In the genomic region with DNA sequence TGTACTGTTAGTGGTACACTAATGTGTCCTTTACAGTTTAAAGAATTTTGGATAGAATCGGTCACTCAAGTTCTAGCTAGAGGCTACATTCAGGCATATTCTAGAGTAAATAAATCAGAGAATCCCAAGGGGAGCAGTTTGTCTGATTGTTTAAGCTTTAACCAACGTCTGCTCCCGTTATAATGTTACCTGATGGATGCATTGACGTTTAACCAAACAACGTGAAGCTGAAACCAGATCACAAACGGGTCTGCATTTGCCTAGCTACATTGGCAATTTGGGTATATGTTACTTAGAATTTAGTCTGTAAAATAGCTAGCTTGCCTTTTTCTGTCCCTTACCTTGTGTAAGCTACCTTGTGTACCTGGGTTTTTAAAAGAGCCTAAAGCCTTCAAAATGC, we compare ENCODE assay signal across 1 cellular context.
TF ChIP-seq lines count a peak whose summit lies in the region.

No MANE protein-coding gene starts in this region.

TF ChIP-seq in GM12878, 131 proteins besides CTCF, POLR2A, EP300 and RAD21 (continued from another document):
- TF ChIP-seq, protein P1, sequence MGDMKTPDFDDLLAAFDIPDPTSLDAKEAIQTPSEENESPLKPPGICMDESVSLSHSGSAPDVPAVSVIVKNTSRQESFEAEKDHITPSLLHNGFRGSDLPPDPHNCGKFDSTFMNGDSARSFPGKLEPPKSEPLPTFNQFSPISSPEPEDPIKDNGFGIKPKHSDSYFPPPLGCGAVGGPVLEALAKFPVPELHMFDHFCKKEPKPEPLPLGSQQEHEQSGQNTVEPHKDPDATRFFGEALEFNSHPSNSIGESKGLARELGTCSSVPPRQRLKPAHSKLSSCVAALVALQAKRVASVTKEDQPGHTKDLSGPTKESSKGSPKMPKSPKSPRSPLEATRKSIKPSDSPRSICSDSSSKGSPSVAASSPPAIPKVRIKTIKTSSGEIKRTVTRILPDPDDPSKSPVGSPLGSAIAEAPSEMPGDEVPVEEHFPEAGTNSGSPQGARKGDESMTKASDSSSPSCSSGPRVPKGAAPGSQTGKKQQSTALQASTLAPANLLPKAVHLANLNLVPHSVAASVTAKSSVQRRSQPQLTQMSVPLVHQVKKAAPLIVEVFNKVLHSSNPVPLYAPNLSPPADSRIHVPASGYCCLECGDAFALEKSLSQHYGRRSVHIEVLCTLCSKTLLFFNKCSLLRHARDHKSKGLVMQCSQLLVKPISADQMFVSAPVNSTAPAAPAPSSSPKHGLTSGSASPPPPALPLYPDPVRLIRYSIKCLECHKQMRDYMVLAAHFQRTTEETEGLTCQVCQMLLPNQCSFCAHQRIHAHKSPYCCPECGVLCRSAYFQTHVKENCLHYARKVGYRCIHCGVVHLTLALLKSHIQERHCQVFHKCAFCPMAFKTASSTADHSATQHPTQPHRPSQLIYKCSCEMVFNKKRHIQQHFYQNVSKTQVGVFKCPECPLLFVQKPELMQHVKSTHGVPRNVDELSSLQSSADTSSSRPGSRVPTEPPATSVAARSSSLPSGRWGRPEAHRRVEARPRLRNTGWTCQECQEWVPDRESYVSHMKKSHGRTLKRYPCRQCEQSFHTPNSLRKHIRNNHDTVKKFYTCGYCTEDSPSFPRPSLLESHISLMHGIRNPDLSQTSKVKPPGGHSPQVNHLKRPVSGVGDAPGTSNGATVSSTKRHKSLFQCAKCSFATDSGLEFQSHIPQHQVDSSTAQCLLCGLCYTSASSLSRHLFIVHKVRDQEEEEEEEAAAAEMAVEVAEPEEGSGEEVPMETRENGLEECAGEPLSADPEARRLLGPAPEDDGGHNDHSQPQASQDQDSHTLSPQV (IDR thresholded peaks at IDR 0.05): no peak
- TF ChIP-seq PAX8 (IDR thresholded peaks at IDR 0.05) (no peak), TCF7 (IDR thresholded peaks at IDR 0.05; ENCODE audit: borderline replicate concordance) (no peak), MYB (IDR thresholded peaks at IDR 0.05; ENCODE audit: borderline replicate concordance, low read depth, low read length) (no peak)
- TF ChIP-seq, protein P2, sequence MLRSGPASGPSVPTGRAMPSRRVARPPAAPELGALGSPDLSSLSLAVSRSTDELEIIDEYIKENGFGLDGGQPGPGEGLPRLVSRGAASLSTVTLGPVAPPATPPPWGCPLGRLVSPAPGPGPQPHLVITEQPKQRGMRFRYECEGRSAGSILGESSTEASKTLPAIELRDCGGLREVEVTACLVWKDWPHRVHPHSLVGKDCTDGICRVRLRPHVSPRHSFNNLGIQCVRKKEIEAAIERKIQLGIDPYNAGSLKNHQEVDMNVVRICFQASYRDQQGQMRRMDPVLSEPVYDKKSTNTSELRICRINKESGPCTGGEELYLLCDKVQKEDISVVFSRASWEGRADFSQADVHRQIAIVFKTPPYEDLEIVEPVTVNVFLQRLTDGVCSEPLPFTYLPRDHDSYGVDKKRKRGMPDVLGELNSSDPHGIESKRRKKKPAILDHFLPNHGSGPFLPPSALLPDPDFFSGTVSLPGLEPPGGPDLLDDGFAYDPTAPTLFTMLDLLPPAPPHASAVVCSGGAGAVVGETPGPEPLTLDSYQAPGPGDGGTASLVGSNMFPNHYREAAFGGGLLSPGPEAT (IDR thresholded peaks at IDR 0.05; ENCODE audit: low read depth): no peak
